In the genomic region with DNA sequence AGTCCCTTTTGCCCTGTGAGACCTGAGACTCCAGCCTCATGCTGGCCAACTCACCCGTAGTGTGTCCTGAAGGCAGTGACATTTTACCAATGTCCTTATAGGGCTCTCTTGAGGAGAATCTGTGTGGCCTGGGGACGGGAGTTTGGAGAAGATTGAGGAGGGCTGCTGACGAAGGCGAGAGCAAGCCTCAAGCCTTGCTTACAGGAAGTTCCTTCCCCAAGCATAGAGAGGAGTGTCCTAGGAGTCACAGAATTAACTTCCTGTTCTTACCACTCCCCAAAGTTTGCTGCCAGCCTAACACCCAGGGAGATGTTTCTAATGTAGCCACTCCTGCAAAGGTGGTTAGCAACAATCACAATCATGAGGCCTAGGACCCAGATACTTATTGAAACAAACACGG, we compare ENCODE assay signal across 20 cellular contexts. TPM values are rescaled to one million over a fixed set of nuclear protein-coding genes. Genes with fewer than 3 reads are reported as not detected.
"Had no signal": no experiment of that assay in that cellular context is flagged by ENCODE, and none has a peak within 500 bp of the region (broad histone marks: within the 10 kb centered on the region; RNA-seq: fewer than 3 reads in every experiment).

A gene with protein sequence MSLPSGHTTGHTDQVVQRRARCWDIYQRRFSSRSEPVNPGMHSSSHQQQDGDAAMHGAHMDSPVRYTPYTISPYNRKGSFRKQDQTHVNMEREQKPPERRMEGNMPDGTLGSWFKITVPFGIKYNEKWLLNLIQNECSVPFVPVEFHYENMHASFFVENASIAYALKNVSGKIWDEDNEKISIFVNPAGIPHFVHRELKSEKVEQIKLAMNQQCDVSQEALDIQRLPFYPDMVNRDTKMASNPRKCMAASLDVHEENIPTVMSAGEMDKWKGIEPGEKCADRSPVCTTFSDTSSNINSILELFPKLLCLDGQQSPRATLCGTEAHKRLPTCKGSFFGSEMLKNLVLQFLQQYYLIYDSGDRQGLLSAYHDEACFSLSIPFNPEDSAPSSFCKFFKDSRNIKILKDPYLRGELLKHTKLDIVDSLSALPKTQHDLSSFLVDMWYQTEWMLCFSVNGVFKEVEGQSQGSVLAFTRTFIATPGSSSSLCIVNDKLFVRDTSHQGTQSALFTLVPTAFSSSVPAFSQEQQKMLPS (minus strand): TSS at position 202 of the 400 bp plus-strand sequence. CDS start 120 bp downstream, at position 82.

- H3K27ac ChIP-seq: heart left ventricle, left lung, psoas muscle, right lobe of liver, suprapubic skin, WERI-Rb-1 had no signal

- H3K4me1 ChIP-seq: heart left ventricle, left lung, psoas muscle, right lobe of liver, suprapubic skin had no signal

- H3K27me3 ChIP-seq: left lung, right lobe of liver, suprapubic skin had no signal

- H3K4me1 Mint-ChIP-seq: nephron had no signal

- DNase-seq: activated CD4-positive, alpha-beta T cell treated with anti-CD3 and anti-CD28 coated beads for 4 hours; activated CD8-positive, alpha-beta memory T cell treated with anti-CD3 and anti-CD28 coated beads, Interleukin-2, amount 50 U/mL, for 48 hours; activated CD8-positive, alpha-beta T cell treated with anti-CD3 and anti-CD28 coated beads, Interleukin-2, amount 10 ng/mL, durations not matched to agents 7 days and 5 days; activated naive CD4-positive, alpha-beta T cell treated with anti-CD3 and anti-CD28 coated beads for 36 hours; caudate nucleus; cortex of kidney; effector CD8-positive, alpha-beta T cell; foreskin melanocyte; heart left ventricle; left lung; mesenchymal stem cell; occipital lobe; psoas muscle; right lobe of liver; stimulated activated CD4-positive, alpha-beta T cell treated with anti-CD3 and anti-CD28 coated beads, Interleukin-1b, Interleukin-23, amount 100 ng/mL, for 48 hours; stimulated activated naive CD4-positive, alpha-beta T cell treated with Interleukin-2 at 50 U/mL for 16 hours; WERI-Rb-1 had no signal

- H3K36me3 ChIP-seq: heart left ventricle, left lung, right lobe of liver, suprapubic skin, WERI-Rb-1 had no signal

- H3K9me3 Mint-ChIP-seq: activated naive CD4-positive, alpha-beta T cell treated with anti-CD3 and anti-CD28 coated beads for 36 hours; nephron; T-helper 2 cell treated with Interferon-gamma antibody and Interleukin-4, amounts not matched to agents 5 μg/mL and 100 μg/mL, for 36 hours had no signal

- H3K27ac Mint-ChIP-seq: activated CD8-positive, alpha-beta T cell treated with anti-CD3 and anti-CD28 coated beads, Interleukin-2, amount 10 ng/mL, durations not matched to agents 7 days and 5 days; activated naive CD4-positive, alpha-beta T cell treated with anti-CD3 and anti-CD28 coated beads for 36 hours; nephron; T-helper 2 cell treated with Interferon-gamma antibody and Interleukin-4, amounts not matched to agents 5 μg/mL and 100 μg/mL, for 36 hours had no signal

- H3K4me3 Mint-ChIP-seq: activated CD8-positive, alpha-beta T cell treated with anti-CD3 and anti-CD28 coated beads, Interleukin-2, amount 10 ng/mL, durations not matched to agents 7 days and 5 days; activated naive CD4-positive, alpha-beta T cell treated with anti-CD3 and anti-CD28 coated beads for 36 hours; nephron; T-helper 2 cell treated with Interferon-gamma antibody and Interleukin-4, amounts not matched to agents 5 μg/mL and 100 μg/mL, for 36 hours had no signal

- H3K9me3 ChIP-seq: heart left ventricle, left lung, psoas muscle, right lobe of liver, suprapubic skin had no signal

- ATAC-seq: activated CD8-positive, alpha-beta T cell treated with anti-CD3 and anti-CD28 coated beads, Interleukin-2, amount 10 ng/mL, durations not matched to agents 7 days and 5 days; left lung; psoas muscle had no signal

- H3K4me3 ChIP-seq: heart left ventricle, left lung, psoas muscle, right lobe of liver, suprapubic skin had no signal

RNA-seq across cellular contexts. Expression of the gene that starts here (rescaled TPM):
- total RNA-seq: activated CD8-positive, alpha-beta T cell treated with anti-CD3 and anti-CD28 coated beads, Interleukin-2, amount 10 ng/mL, durations not matched to agents 7 days and 5 days; activated naive CD4-positive, alpha-beta T cell treated with anti-CD3 and anti-CD28 coated beads for 36 hours; occipital lobe had no signal
